1 cellular context compared by ENCODE assay signal in the genomic region with DNA sequence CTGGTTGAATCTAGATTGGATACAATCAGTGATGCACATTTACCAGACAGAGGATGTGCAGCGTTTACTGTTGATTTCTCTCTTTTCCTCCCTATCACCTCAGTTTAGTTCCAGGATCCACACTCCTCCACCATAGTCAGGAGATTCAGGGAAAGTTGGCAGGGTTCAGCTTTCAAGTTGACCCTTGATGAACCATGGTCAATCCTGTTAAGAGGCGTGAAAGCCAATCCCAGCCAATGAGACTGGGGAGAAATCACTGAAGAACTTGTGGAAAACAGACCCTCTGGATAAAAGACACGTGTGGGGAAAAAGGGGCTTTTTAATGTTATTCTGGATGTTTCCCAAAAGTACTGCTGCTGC.
A peak's percentile ranks its signal among the peaks of the same experiment; 100 is the strongest.
TF ChIP-seq lines count a peak whose summit lies in the region.

No MANE protein-coding gene starts in this region.

TF ChIP-seq in HepG2, 621 proteins besides CTCF, POLR2A, EP300 and RAD21 (continued from another document):
- TF ChIP-seq ZNF350 (CRISPR knock-in tag; IDR thresholded peaks at IDR 0.05; ENCODE audit: borderline replicate concordance, low read depth) (no peak), ZNF205 (CRISPR knock-in tag; IDR thresholded peaks at IDR 0.05) (no peak), IRX3 (CRISPR knock-in tag; IDR thresholded peaks at IDR 0.05; ENCODE audit: borderline replicate concordance, low read depth) (0 out of 2 replicates have a peak, but pooled peaks have one; percentile 72), KLF16 (CRISPR knock-in tag; IDR thresholded peaks at IDR 0.05) (no peak), RBM39 (IDR thresholded peaks at IDR 0.05; ENCODE audit: low read depth, low read length, poor library complexity, severe bottlenecking) (no peak), ZNF329 (CRISPR knock-in tag; IDR thresholded peaks at IDR 0.05; ENCODE audit: low read depth) (no peak), FOXM1 (CRISPR knock-in tag; IDR thresholded peaks at IDR 0.05) (no peak), SMAD9 (CRISPR knock-in tag; IDR thresholded peaks at IDR 0.05) (no peak; the same call in 1 of the 2 replicates), ZNF788 (CRISPR knock-in tag; IDR thresholded peaks at IDR 0.05; ENCODE audit: borderline replicate concordance) (no peak), BRD4 (CRISPR knock-in tag; IDR thresholded peaks at IDR 0.05) (no peak), ZNF33A (CRISPR knock-in tag; IDR thresholded peaks at IDR 0.05; ENCODE audit: borderline replicate concordance) (no peak), ZNF326 (CRISPR knock-in tag; IDR thresholded peaks at IDR 0.05; ENCODE audit: borderline replicate concordance) (no peak), NR2F1 (CRISPR knock-in tag; IDR thresholded peaks at IDR 0.05) (no peak), SAFB2 (CRISPR knock-in tag; IDR thresholded peaks at IDR 0.05; ENCODE audit: borderline replicate concordance, low read depth) (no peak), ZKSCAN5 (CRISPR knock-in tag; IDR thresholded peaks at IDR 0.05) (no peak), ZSCAN29 (CRISPR knock-in tag; conservative IDR thresholded peaks at IDR 0.05) (0 out of 2 replicates have a peak, but pooled peaks have one; percentile 10), PRPF4 (IDR thresholded peaks at IDR 0.05; ENCODE audit: low read depth, low read length, poor library complexity, severe bottlenecking) (no peak), LCORL (IDR thresholded peaks at IDR 0.05) (no peak), LCORL (CRISPR knock-in tag; IDR thresholded peaks at IDR 0.05) (no peak; the same call in 1 of the 2 replicates), ARNT (IDR thresholded peaks at IDR 0.05) (no peak)
- TF ChIP-seq, protein P1, sequence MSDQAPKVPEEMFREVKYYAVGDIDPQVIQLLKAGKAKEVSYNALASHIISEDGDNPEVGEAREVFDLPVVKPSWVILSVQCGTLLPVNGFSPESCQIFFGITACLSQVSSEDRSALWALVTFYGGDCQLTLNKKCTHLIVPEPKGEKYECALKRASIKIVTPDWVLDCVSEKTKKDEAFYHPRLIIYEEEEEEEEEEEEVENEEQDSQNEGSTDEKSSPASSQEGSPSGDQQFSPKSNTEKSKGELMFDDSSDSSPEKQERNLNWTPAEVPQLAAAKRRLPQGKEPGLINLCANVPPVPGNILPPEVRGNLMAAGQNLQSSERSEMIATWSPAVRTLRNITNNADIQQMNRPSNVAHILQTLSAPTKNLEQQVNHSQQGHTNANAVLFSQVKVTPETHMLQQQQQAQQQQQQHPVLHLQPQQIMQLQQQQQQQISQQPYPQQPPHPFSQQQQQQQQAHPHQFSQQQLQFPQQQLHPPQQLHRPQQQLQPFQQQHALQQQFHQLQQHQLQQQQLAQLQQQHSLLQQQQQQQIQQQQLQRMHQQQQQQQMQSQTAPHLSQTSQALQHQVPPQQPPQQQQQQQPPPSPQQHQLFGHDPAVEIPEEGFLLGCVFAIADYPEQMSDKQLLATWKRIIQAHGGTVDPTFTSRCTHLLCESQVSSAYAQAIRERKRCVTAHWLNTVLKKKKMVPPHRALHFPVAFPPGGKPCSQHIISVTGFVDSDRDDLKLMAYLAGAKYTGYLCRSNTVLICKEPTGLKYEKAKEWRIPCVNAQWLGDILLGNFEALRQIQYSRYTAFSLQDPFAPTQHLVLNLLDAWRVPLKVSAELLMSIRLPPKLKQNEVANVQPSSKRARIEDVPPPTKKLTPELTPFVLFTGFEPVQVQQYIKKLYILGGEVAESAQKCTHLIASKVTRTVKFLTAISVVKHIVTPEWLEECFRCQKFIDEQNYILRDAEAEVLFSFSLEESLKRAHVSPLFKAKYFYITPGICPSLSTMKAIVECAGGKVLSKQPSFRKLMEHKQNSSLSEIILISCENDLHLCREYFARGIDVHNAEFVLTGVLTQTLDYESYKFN (CRISPR knock-in tag; conservative IDR thresholded peaks at IDR 0.05) = peak; percentile 5; the same call in 1 of the 2 replicates
- TF ChIP-seq, protein P2, sequence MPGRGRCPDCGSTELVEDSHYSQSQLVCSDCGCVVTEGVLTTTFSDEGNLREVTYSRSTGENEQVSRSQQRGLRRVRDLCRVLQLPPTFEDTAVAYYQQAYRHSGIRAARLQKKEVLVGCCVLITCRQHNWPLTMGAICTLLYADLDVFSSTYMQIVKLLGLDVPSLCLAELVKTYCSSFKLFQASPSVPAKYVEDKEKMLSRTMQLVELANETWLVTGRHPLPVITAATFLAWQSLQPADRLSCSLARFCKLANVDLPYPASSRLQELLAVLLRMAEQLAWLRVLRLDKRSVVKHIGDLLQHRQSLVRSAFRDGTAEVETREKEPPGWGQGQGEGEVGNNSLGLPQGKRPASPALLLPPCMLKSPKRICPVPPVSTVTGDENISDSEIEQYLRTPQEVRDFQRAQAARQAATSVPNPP (CRISPR knock-in tag; IDR thresholded peaks at IDR 0.05) = 0 out of 2 replicates have a peak, but pooled peaks have one; percentile 33
- TF ChIP-seq, protein P3, sequence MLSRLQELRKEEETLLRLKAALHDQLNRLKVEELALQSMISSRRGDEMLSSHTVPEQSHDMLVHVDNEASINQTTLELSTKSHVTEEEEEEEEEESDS (CRISPR knock-in tag; IDR thresholded peaks at IDR 0.05; ENCODE audit: borderline replicate concordance) = 0 out of 2 replicates have a peak, but pooled peaks have one; percentile 42
- TF ChIP-seq, protein P4, sequence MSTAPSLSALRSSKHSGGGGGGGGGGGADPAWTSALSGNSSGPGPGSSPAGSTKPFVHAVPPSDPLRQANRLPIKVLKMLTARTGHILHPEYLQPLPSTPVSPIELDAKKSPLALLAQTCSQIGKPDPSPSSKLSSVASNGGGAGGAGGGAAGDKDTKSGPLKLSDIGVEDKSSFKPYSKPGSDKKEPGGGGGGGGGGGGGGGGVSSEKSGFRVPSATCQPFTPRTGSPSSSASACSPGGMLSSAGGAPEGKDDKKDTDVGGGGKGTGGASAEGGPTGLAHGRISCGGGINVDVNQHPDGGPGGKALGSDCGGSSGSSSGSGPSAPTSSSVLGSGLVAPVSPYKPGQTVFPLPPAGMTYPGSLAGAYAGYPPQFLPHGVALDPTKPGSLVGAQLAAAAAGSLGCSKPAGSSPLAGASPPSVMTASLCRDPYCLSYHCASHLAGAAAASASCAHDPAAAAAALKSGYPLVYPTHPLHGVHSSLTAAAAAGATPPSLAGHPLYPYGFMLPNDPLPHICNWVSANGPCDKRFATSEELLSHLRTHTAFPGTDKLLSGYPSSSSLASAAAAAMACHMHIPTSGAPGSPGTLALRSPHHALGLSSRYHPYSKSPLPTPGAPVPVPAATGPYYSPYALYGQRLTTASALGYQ (CRISPR knock-in tag; IDR thresholded peaks at IDR 0.05) = no peak
- TF ChIP-seq, protein P5, sequence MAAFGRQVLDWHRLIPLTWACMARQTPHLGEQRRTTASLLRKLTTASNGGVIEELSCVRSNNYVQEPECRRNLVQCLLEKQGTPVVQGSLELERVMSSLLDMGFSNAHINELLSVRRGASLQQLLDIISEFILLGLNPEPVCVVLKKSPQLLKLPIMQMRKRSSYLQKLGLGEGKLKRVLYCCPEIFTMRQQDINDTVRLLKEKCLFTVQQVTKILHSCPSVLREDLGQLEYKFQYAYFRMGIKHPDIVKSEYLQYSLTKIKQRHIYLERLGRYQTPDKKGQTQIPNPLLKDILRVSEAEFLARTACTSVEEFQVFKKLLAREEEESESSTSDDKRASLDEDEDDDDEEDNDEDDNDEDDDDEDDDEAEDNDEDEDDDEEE (CRISPR knock-in tag; IDR thresholded peaks at IDR 0.05) = no peak
- TF ChIP-seq, protein P6, sequence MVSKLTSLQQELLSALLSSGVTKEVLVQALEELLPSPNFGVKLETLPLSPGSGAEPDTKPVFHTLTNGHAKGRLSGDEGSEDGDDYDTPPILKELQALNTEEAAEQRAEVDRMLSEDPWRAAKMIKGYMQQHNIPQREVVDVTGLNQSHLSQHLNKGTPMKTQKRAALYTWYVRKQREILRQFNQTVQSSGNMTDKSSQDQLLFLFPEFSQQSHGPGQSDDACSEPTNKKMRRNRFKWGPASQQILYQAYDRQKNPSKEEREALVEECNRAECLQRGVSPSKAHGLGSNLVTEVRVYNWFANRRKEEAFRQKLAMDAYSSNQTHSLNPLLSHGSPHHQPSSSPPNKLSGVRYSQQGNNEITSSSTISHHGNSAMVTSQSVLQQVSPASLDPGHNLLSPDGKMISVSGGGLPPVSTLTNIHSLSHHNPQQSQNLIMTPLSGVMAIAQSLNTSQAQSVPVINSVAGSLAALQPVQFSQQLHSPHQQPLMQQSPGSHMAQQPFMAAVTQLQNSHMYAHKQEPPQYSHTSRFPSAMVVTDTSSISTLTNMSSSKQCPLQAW (CRISPR knock-in tag; IDR thresholded peaks at IDR 0.05) = no peak
